8 cellular contexts compared by ENCODE assay signal in genomic region chr2:84904717-84905174, GRCh38. TPM values are rescaled to one million over a fixed set of nuclear protein-coding genes. Genes with fewer than 3 reads are reported as not detected.
DNase-seq lines count a peak whose midpoint lies in the region; ATAC-seq and TF ChIP-seq lines count a peak whose summit lies in the region.

No MANE protein-coding gene starts in this region.

- H3K4me1 Mint-ChIP-seq in T-helper 2 cell treated with Interferon-gamma antibody and Interleukin-4, amounts not matched to agents 5 μg/mL and 100 μg/mL, for 36 hours (ENCODE audit: low read depth) = peaks cover 58% of the 10 kb centered on the region
- H3K4me1 Mint-ChIP-seq in effector memory CD8-positive, alpha-beta T cell (ENCODE audit: low read depth in 2 of 2) = peaks cover 36% of the 10 kb centered on the region in 2 donors

- H3K9me3 Mint-ChIP-seq in T-helper 2 cell treated with Interferon-gamma antibody and Interleukin-4, amounts not matched to agents 5 μg/mL and 100 μg/mL, for 36 hours = peaks cover 11% of the 10 kb centered on the region
- H3K9me3 Mint-ChIP-seq in effector memory CD8-positive, alpha-beta T cell = peaks cover 7% of the 10 kb centered on the region in 2 donors

- H3K27ac ChIP-seq in tibial artery = peak overlapping the region; percentile 85 to 90

- TF ChIP-seq CTCF in AG10803 (conservative IDR thresholded peaks at IDR 0.05; ENCODE audit: low read length) = no peak
- TF ChIP-seq CTCF in tibial artery (IDR thresholded peaks at IDR 0.05) = no peak

- ATAC-seq in effector memory CD8-positive, alpha-beta T cell (replicated peaks) = no peak
- ATAC-seq in HG03095 (IDR thresholded peaks at IDR 0.05; ENCODE audit: unreplicated experiment) = no peak

- H3K4me3 ChIP-seq in AG10803 (ENCODE audit: low read length) = peak overlapping the region; percentile 87
- H3K4me3 ChIP-seq in H7 (ENCODE audit: insufficient read depth, low read depth, low read length) = peak overlapping the region; percentile 97
- H3K4me3 ChIP-seq in tibial artery = peak overlapping the region; percentile 79 to 98

- H3K36me3 Mint-ChIP-seq in T-helper 2 cell treated with Interferon-gamma antibody and Interleukin-4, amounts not matched to agents 5 μg/mL and 100 μg/mL, for 36 hours (ENCODE audit: low read depth) = peaks cover 44% of the 10 kb centered on the region
- H3K36me3 Mint-ChIP-seq in effector memory CD8-positive, alpha-beta T cell (ENCODE audit: insufficient read depth) = peaks cover 43% of the 10 kb centered on the region

- H3K4me1 ChIP-seq in tibial artery = peaks cover 0 to 11% (median 5%) of the 10 kb centered on the region in 4 donors

- H3K27me3 ChIP-seq in H7 (ENCODE audit: control insufficient read depth, insufficient read depth, low read length) (peaks cover 10% of the 10 kb centered on the region), tibial artery (no peaks in the 10 kb centered on the region)

- peak overlapping the region; percentile 86 for H3K4me3 Mint-ChIP-seq in T-helper 2 cell treated with Interferon-gamma antibody and Interleukin-4, amounts not matched to agents 5 μg/mL and 100 μg/mL, for 36 hours
- H3K4me3 Mint-ChIP-seq in effector memory CD8-positive, alpha-beta T cell = peak overlapping the region; percentile 95 to 98

- H3K27me3 Mint-ChIP-seq in T-helper 2 cell treated with Interferon-gamma antibody and Interleukin-4, amounts not matched to agents 5 μg/mL and 100 μg/mL, for 36 hours (ENCODE audit: low read depth) = no peaks in the 10 kb centered on the region
- H3K27me3 Mint-ChIP-seq in effector memory CD8-positive, alpha-beta T cell = no peaks in the 10 kb centered on the region

- H3K36me3 ChIP-seq in H7 (replicated peaks; ENCODE audit: control insufficient read depth, insufficient read depth, low read length) (no peaks in the 10 kb centered on the region; the same call in 1 of the 2 replicates), tibial artery (peaks cover 0 to 6% (median 6%) of the 10 kb centered on the region in 3 donors)

- peak overlapping the region; percentile 91 for H3K27ac Mint-ChIP-seq in T-helper 2 cell treated with Interferon-gamma antibody and Interleukin-4, amounts not matched to agents 5 μg/mL and 100 μg/mL, for 36 hours
- peak overlapping the region; percentile 75 to 76 for H3K27ac Mint-ChIP-seq in effector memory CD8-positive, alpha-beta T cell

- intact Hi-C loops in tibial artery (cut with DNase I; ENCODE audit: low total_unique reads) = no loop called here

- DNase-seq in AG10803 (ENCODE audit: low read depth) = peak; percentile 52
- peak; percentile 76 for DNase-seq in H7
- DNase-seq in T-helper 2 cell treated with Interferon-gamma antibody and Interleukin-4, amounts not matched to agents 5 μg/mL and 100 μg/mL, for 36 hours (ENCODE audit: low spot score) = peak; percentile 34
- peak in 1 of 3 experiments; percentile 12 for DNase-seq in effector memory CD8-positive, alpha-beta T cell
- peak; percentile 94 for DNase-seq in mesenteric fat pad (ENCODE audit: low spot score)
- peak; percentile 89 to 92 for DNase-seq in tibial artery
- no peak for DNase-seq in GOT3 (lab: John Stamatoyannopoulos, UW)

- no peaks in the 10 kb centered on the region for H3K9me3 ChIP-seq in tibial artery

RNA-seq across cellular contexts. Expression of gene TMSB10, which starts 0.7 kb away (rescaled TPM):
- total RNA-seq in H7 (2014; rRNA removed; shearing (Covaris generic)) = 1,705 and 2,421 TPM in 2 replicates
- 1,485 TPM for total RNA-seq in mesenteric fat pad

RNA-seq across cellular contexts. Expression of gene TRABD2A, which starts 23.9 kb away (rescaled TPM):
- 4.2 and 7.6 TPM in 2 replicates for total RNA-seq in H7 (2014; rRNA removed; shearing (Covaris generic))
- 6.3 TPM for total RNA-seq in mesenteric fat pad
